Comparison of ENCODE assay signal across 17 cellular contexts in the genomic region with DNA sequence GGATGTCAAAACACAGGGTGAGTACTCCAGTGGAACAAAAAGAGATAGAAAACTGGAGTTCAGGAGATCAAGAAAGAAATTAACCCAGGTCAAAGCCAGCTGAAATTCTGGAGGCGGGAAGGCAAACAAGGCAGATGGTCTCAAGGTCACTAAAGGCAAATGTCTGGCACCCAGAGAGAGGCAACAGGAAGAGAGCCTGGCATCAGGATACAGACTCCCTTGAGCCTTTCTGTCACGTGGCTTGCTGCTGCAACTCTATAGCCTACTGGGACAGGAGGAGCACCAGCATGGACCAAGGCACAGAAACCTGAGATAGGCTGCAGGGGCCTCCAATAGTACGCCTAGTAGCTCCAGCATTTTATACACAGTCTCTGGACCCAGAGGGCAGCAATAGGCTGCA.
"Had no signal": no experiment of that assay in that cellular context is flagged by ENCODE, and none has a peak within 500 bp of the region (broad histone marks: within the 10 kb centered on the region; RNA-seq: fewer than 3 reads in every experiment).

No MANE protein-coding gene starts in this region.

- H3K27me3 ChIP-seq: colonic mucosa, sigmoid colon had no signal

- H3K36me3 Mint-ChIP-seq: activated naive CD4-positive, alpha-beta T cell treated with anti-CD3 and anti-CD28 coated beads, Interleukin-2, amount 10 ng/mL, durations not matched to agents 7 days and 5 days; memory B cell; natural killer cell treated with Interleukin-12 subunit alpha and Interleukin-12 subunit beta and Interleukin-15 and Interleukin-18, amount 100 ng/mL, for 72 hours; type B pancreatic cell had no signal

- DNase-seq: activated CD4-positive, alpha-beta T cell treated with anti-CD3 and anti-CD28 coated beads for 48 hours; activated naive CD4-positive, alpha-beta T cell treated with anti-CD3 and anti-CD28 coated beads, Interleukin-2, amount 10 ng/mL, durations not matched to agents 7 days and 5 days; caudate nucleus; colonic mucosa; effector CD4-positive, alpha-beta T cell; foreskin keratinocyte; head of caudate nucleus; left ventricle myocardium inferior; occipital lobe; sigmoid colon; stimulated activated naive CD4-positive, alpha-beta T cell; substantia nigra had no signal

- H3K27ac ChIP-seq: colonic mucosa, foreskin keratinocyte, left ventricle myocardium inferior, prostate gland, sigmoid colon had no signal

- H3K4me3 ChIP-seq: colonic mucosa, left ventricle myocardium inferior, prostate gland, sigmoid colon had no signal

- H3K4me1 Mint-ChIP-seq: activated naive CD4-positive, alpha-beta T cell treated with anti-CD3 and anti-CD28 coated beads, Interleukin-2, amount 10 ng/mL, durations not matched to agents 7 days and 5 days; activated T-helper 17 cell treated with anti-CD3 and anti-CD28 coated beads, Interleukin-2, amount 50 U/mL, for 72 hours; memory B cell had no signal

- H3K4me3 Mint-ChIP-seq: activated naive CD4-positive, alpha-beta T cell treated with anti-CD3 and anti-CD28 coated beads, Interleukin-2, amount 10 ng/mL, durations not matched to agents 7 days and 5 days; activated T-helper 17 cell treated with anti-CD3 and anti-CD28 coated beads, Interleukin-2, amount 50 U/mL, for 72 hours; memory B cell; natural killer cell treated with Interleukin-12 subunit alpha and Interleukin-12 subunit beta and Interleukin-15 and Interleukin-18, amount 100 ng/mL, for 72 hours; type B pancreatic cell had no signal

- H3K27me3 Mint-ChIP-seq: activated naive CD4-positive, alpha-beta T cell treated with anti-CD3 and anti-CD28 coated beads, Interleukin-2, amount 10 ng/mL, durations not matched to agents 7 days and 5 days; memory B cell; natural killer cell treated with Interleukin-12 subunit alpha and Interleukin-12 subunit beta and Interleukin-15 and Interleukin-18, amount 100 ng/mL, for 72 hours had no signal

- H3K36me3 ChIP-seq: colonic mucosa, left ventricle myocardium inferior, prostate gland, sigmoid colon had no signal

- H3K27ac Mint-ChIP-seq: activated naive CD4-positive, alpha-beta T cell treated with anti-CD3 and anti-CD28 coated beads, Interleukin-2, amount 10 ng/mL, durations not matched to agents 7 days and 5 days; activated T-helper 17 cell treated with anti-CD3 and anti-CD28 coated beads, Interleukin-2, amount 50 U/mL, for 72 hours; memory B cell; natural killer cell treated with Interleukin-12 subunit alpha and Interleukin-12 subunit beta and Interleukin-15 and Interleukin-18, amount 100 ng/mL, for 72 hours; type B pancreatic cell had no signal

- ATAC-seq: activated T-helper 17 cell treated with anti-CD3 and anti-CD28 coated beads, Interleukin-2, amount 50 U/mL, for 72 hours; foreskin keratinocyte; natural killer cell treated with Interleukin-12 subunit alpha and Interleukin-12 subunit beta and Interleukin-15 and Interleukin-18, amount 100 ng/mL, for 72 hours had no signal

- H3K4me1 ChIP-seq: colonic mucosa, foreskin keratinocyte, left ventricle myocardium inferior, prostate gland, sigmoid colon had no signal

- H3K9me3 Mint-ChIP-seq: activated naive CD4-positive, alpha-beta T cell treated with anti-CD3 and anti-CD28 coated beads, Interleukin-2, amount 10 ng/mL, durations not matched to agents 7 days and 5 days; activated T-helper 17 cell treated with anti-CD3 and anti-CD28 coated beads, Interleukin-2, amount 50 U/mL, for 72 hours; memory B cell; type B pancreatic cell had no signal

- H3K9me3 ChIP-seq: colonic mucosa, left ventricle myocardium inferior, prostate gland, sigmoid colon had no signal
